ENCODE assay signal across 8 cellular contexts in the genomic region with DNA sequence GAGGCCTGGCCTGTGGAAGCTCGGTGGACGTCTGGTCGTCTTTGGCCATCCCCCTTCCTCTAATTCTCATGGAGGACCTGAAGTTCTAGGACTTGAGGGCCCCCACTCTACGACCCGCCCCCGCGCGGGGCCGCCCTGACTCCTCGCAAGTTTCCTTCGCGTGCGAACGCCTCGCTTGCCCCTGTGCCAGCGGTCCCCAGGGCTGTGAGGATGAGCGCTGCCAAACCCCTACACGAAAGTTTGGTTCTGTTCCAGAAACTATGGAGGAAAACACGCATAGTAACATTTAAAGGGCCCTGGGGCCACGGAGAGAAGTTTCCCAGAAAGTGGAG. TPM values are rescaled to one million over a fixed set of nuclear protein-coding genes. Genes with fewer than 3 reads are reported as not detected.
DNase-seq lines count a peak whose midpoint lies in the region; ATAC-seq and TF ChIP-seq lines count a peak whose summit lies in the region.

No MANE protein-coding gene starts in this region.

- ATAC-seq in aorta (ENCODE audit: low FRiP score) = peak; percentile 49

- no peak for TF ChIP-seq CTCF in C4-2B (conservative IDR thresholded peaks at IDR 0.05)

- H3K27me3 ChIP-seq in HUES48 (ENCODE audit: control insufficient read depth, insufficient read depth, low read length) (peaks cover 49% of the 10 kb centered on the region), aorta (ENCODE audit: control insufficient read depth in 1 of 2, insufficient read depth in 2 of 2, low read length in 1 of 2) (no peaks in the 10 kb centered on the region)

- H3K9ac ChIP-seq in HUES48 (ENCODE audit: low read depth, low read length) = no peak overlapping the region

- H3K4me1 ChIP-seq in HUES48 (ENCODE audit: control insufficient read depth, insufficient read depth, low read length) (peaks cover 28% of the 10 kb centered on the region), aorta (ENCODE audit: control insufficient read depth in 1 of 2, insufficient read depth in 2 of 2, low read length in 2 of 2) (peaks cover 0 to 8% of the 10 kb centered on the region in 2 donors)

- H3K9me3 ChIP-seq in HUES48 (ENCODE audit: control insufficient read depth, insufficient read depth, low read length) = no peaks in the 10 kb centered on the region
- H3K9me3 ChIP-seq in aorta (ENCODE audit: control insufficient read depth, low read length) = no peaks in the 10 kb centered on the region

- DNase-seq in dedifferentiated amniotic fluid mesenchymal stem cell (ENCODE audit: extremely low spot score) = peak; percentile 39
- peak; percentile 91 for DNase-seq in mesenteric fat pad (ENCODE audit: low spot score)
- DNase-seq in aorta = peak; percentile 73 to 91
- DNase-seq in NCI-H1092 treated with DMSO at 0.1 percent for 48 hours (lab: John Stamatoyannopoulos, UW) = no peak
- no peak for DNase-seq in islet precursor cell
- no peak for DNase-seq in cerebellar nuclear complex (lab: John Stamatoyannopoulos, UW)

- 1 to 2% methylated on average over 20 of the region's 20 CpGs for WGBS in aorta, 2 donors

- H3K4me3 ChIP-seq in HUES48 (ENCODE audit: low read depth, low read length) (peak overlapping the region; percentile 91), aorta (ENCODE audit: low read length in 2 of 2) (peak overlapping the region; percentile 71 to 93)

- peak overlapping the region; percentile 78 for H3K27ac ChIP-seq in C4-2B
- no peak overlapping the region for H3K27ac ChIP-seq in HUES48 (ENCODE audit: low read depth, low read length)
- H3K27ac ChIP-seq in aorta (ENCODE audit: low read depth in 1 of 2, low read length in 2 of 2) = peak overlapping the region; percentile 91 to 96

- H3K36me3 ChIP-seq in HUES48 (ENCODE audit: control insufficient read depth, insufficient read depth, low read length) (no peaks in the 10 kb centered on the region), aorta (ENCODE audit: control insufficient read depth in 1 of 2, insufficient read depth in 2 of 2, low read length in 1 of 2) (no peaks in the 10 kb centered on the region)

- intact Hi-C loops in aorta (cut with DNase I) = loop anchor here (5.0 to 10.0 kb wide), 5 partner anchors 41 to 391 kb away; partner anchors contain the start of gene GADD45A (in 1 of the 2)

RNA-seq across cellular contexts. Expression of gene GNG12, which starts 0.3 kb away (rescaled TPM):
- 128 TPM for total RNA-seq in mesenteric fat pad
- total RNA-seq in aorta = 100 to 1,000 TPM; 123 to 175 TPM
- 10 to 100 TPM; 84.9 to 96.8 TPM for polyA plus RNA-seq in aorta

Comparison
In these comparisons a context has a peak if more than half of its experiments do, and no peak if none do; other contexts are left out.
1. DNase-seq: peak in dedifferentiated amniotic fluid mesenchymal stem cell (single experiment), mesenteric fat pad (single experiment) and aorta (2 of 2); none in NCI-H1092 treated with DMSO at 0.1 percent for 48 hours (single experiment), islet precursor cell (single experiment) and cerebellar nuclear complex (0 of 2).